In the genomic region with DNA sequence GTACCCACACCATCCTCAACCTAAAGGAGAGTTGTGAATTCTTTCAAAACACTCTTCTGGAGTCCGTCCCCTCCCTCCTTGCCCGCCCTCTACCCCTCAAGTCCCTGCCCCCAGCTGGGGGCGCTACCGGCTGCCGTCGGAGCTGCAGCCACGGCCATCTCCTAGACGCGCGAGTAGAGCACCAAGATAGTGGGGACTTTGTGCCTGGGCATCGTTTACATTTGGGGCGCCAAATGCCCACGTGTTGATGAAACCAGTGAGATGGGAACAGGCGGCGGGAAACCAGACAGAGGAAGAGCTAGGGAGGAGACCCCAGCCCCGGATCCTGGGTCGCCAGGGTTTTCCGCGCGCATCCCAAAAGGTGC, we compare ENCODE assay signal across 11 cellular contexts. TPM values are rescaled to one million over a fixed set of nuclear protein-coding genes. Genes with fewer than 3 reads are reported as not detected.
DNase-seq lines count a peak whose midpoint lies in the region; ATAC-seq and TF ChIP-seq lines count a peak whose summit lies in the region.
"Had no signal": no experiment of that assay in that cellular context is flagged by ENCODE, and none has a peak within 500 bp of the region (broad histone marks: within the 10 kb centered on the region; RNA-seq: fewer than 3 reads in every experiment).

No MANE protein-coding gene starts in this region.

- TF ChIP-seq RAD21 in neural cell (conservative IDR thresholded peaks at IDR 0.05) = no peak

- peak; percentile 54 for TF ChIP-seq CTCF in Loucy (conservative IDR thresholded peaks at IDR 0.05; ENCODE audit: low read length)
- TF ChIP-seq CTCF in neural cell (IDR thresholded peaks at IDR 0.05; ENCODE audit: poor library complexity, severe bottlenecking) = peak; percentile 31
- TF ChIP-seq CTCF in coronary artery (IDR thresholded peaks at IDR 0.05) = no peak

- no peak overlapping the region for H3K4me2 ChIP-seq in Loucy (ENCODE audit: low read depth, low read length, poor library complexity, severe bottlenecking)
- no peak overlapping the region for H3K4me2 ChIP-seq in neural cell (ENCODE audit: low read length)

- H4K20me1 ChIP-seq in Loucy (ENCODE audit: insufficient read depth, low read length, poor library complexity, severe bottlenecking) (no peaks in the 10 kb centered on the region), neural cell (ENCODE audit: insufficient read depth) (no peaks in the 10 kb centered on the region)

- H3K9ac ChIP-seq in Loucy (ENCODE audit: low read depth, low read length, poor library complexity, severe bottlenecking) (no peak overlapping the region), neural cell (ENCODE audit: low read length) (no peak overlapping the region)

- H3K9me2 ChIP-seq in Loucy (replicated peaks; ENCODE audit: low read depth, low read length) = no peaks in the 10 kb centered on the region
- H3K9me2 ChIP-seq in neural cell (ENCODE audit: insufficient read depth, low read length) = no peaks in the 10 kb centered on the region

- H3F3A ChIP-seq in Loucy (ENCODE audit: low read depth) (no peaks in the 10 kb centered on the region), neural cell (ENCODE audit: insufficient read depth, low read length, poor library complexity, severe bottlenecking) (no peaks in the 10 kb centered on the region)

- H2AFZ ChIP-seq in Loucy (ENCODE audit: low read length) (no peak overlapping the region), neural cell (ENCODE audit: low read depth, low read length) (no peak overlapping the region)

- H3K4me1 ChIP-seq in Loucy (ENCODE audit: insufficient read depth, low read length, poor library complexity, severe bottlenecking) = peaks cover 2% of the 10 kb centered on the region

- DNase-seq in GDM1 (lab: John Stamatoyannopoulos, UW) (peak; percentile 25), ecto neural progenitor cell (ENCODE audit: low spot score) (peak; percentile 74), Kasumi-1 (lab: John Stamatoyannopoulos, UW) (no peak), coronary artery (ENCODE audit: low spot score) (no peak)
- DNase-seq: activated naive CD4-positive, alpha-beta T cell; effector memory CD8-positive, alpha-beta T cell had no signal

- ATAC-seq in activated CD4-positive, CD25-positive, alpha-beta regulatory T cell treated with anti-CD3 and anti-CD28 coated beads, Interleukin-2, amount 50 U/mL, for 24 hours = no peak
- no peak for ATAC-seq in GM21423 (IDR thresholded peaks at IDR 0.05; ENCODE audit: unreplicated experiment)
- ATAC-seq: effector memory CD8-positive, alpha-beta T cell had no signal

- TF ChIP-seq EP300 in neural cell (conservative IDR thresholded peaks at IDR 0.05; ENCODE audit: poor library complexity, severe bottlenecking) = no peak

- H3K4me3 ChIP-seq in Loucy (ENCODE audit: low read length, poor library complexity, severe bottlenecking) (no peak overlapping the region), neural cell (ENCODE audit: low read length) (peak overlapping the region; percentile 62), coronary artery (no peak overlapping the region)

- no peaks in the 10 kb centered on the region for H3K79me2 ChIP-seq in Loucy (ENCODE audit: insufficient read depth, low read length)
- H3K79me2 ChIP-seq in neural cell (replicated peaks; ENCODE audit: insufficient read depth, low read length) = no peaks in the 10 kb centered on the region

- no peaks in the 10 kb centered on the region for H3K27me3 ChIP-seq in Loucy (ENCODE audit: insufficient read depth, low read length, poor library complexity, severe bottlenecking)
- H3K27me3 ChIP-seq in neural cell (ENCODE audit: insufficient read depth, low read depth, low read length) = peaks cover 97% of the 10 kb centered on the region

- H3K36me3 ChIP-seq in Loucy (ENCODE audit: insufficient read depth, low read length) (no peaks in the 10 kb centered on the region), neural cell (ENCODE audit: insufficient read depth, low read length) (no peaks in the 10 kb centered on the region)

- H3K27ac ChIP-seq in neural cell (ENCODE audit: low read length) = no peak overlapping the region
- H3K27ac ChIP-seq in coronary artery = no peak overlapping the region

- no peaks in the 10 kb centered on the region for H3K9me3 ChIP-seq in Loucy (ENCODE audit: insufficient read depth, low read depth, low read length)
- H3K9me3 ChIP-seq in neural cell (ENCODE audit: low read length) = no peaks in the 10 kb centered on the region

TF ChIP-seq in neural cell, 6 proteins besides CTCF, POLR2A, EP300 and RAD21:
- TF ChIP-seq MXI1 (conservative IDR thresholded peaks at IDR 0.05; ENCODE audit: poor library complexity, severe bottlenecking) (no peak), POLR2AphosphoS5 (IDR thresholded peaks at IDR 0.05) (no peak), SMC3 (conservative IDR thresholded peaks at IDR 0.05; ENCODE audit: poor library complexity) (no peak), TAF1 (IDR thresholded peaks at IDR 0.05; ENCODE audit: low read depth) (no peak), EZH2 (IDR thresholded peaks at IDR 0.05; ENCODE audit: borderline replicate concordance, insufficient read depth, low read length, poor library complexity, severe bottlenecking) (no peak)
- TF ChIP-seq, protein P1, sequence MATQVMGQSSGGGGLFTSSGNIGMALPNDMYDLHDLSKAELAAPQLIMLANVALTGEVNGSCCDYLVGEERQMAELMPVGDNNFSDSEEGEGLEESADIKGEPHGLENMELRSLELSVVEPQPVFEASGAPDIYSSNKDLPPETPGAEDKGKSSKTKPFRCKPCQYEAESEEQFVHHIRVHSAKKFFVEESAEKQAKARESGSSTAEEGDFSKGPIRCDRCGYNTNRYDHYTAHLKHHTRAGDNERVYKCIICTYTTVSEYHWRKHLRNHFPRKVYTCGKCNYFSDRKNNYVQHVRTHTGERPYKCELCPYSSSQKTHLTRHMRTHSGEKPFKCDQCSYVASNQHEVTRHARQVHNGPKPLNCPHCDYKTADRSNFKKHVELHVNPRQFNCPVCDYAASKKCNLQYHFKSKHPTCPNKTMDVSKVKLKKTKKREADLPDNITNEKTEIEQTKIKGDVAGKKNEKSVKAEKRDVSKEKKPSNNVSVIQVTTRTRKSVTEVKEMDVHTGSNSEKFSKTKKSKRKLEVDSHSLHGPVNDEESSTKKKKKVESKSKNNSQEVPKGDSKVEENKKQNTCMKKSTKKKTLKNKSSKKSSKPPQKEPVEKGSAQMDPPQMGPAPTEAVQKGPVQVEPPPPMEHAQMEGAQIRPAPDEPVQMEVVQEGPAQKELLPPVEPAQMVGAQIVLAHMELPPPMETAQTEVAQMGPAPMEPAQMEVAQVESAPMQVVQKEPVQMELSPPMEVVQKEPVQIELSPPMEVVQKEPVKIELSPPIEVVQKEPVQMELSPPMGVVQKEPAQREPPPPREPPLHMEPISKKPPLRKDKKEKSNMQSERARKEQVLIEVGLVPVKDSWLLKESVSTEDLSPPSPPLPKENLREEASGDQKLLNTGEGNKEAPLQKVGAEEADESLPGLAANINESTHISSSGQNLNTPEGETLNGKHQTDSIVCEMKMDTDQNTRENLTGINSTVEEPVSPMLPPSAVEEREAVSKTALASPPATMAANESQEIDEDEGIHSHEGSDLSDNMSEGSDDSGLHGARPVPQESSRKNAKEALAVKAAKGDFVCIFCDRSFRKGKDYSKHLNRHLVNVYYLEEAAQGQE (IDR thresholded peaks at IDR 0.05; ENCODE audit: borderline replicate concordance) = no peak

RNA-seq across cellular contexts. Expression of a gene that starts 0.6 kb away (rescaled TPM):
- polyA plus RNA-seq in neural cell = 0.84 and 0.90 TPM in 2 replicates
- polyA minus RNA-seq in neural cell = 0.73 and 0.81 TPM in 2 replicates
- polyA plus RNA-seq: IMR-90 had no signal

RNA-seq across cellular contexts. Expression of a gene that starts 44.9 kb away (rescaled TPM):
- polyA plus RNA-seq in neural cell = 0.98 and 1.4 TPM in 2 replicates
- polyA minus RNA-seq in neural cell = 0.46 and 1.5 TPM in 2 replicates
- polyA plus RNA-seq: IMR-90 had no signal

Comparison
In these comparisons a context has a peak if more than half of its experiments do, and no peak if none do; other contexts are left out.
1. DNase-seq: peak in GDM1 (single experiment) and ecto neural progenitor cell (single experiment); none in Kasumi-1 (0 of 2) and coronary artery (single experiment).